7 cellular contexts compared by ENCODE assay signal in genomic region chr17:77957215-77957868, GRCh38. TPM values are rescaled to one million over a fixed set of nuclear protein-coding genes. Genes with fewer than 3 reads are reported as not detected.
DNase-seq lines count a peak whose midpoint lies in the region; ATAC-seq, FAIRE-seq and TF ChIP-seq lines count a peak whose summit lies in the region.

No MANE protein-coding gene starts in this region.

- peak overlapping the region; percentile 75 for H3K4me3 ChIP-seq in iPS-18c (ENCODE audit: insufficient read depth, low read depth, low read length)

- POLR2A ChIA-PET in GM10248 (lab: Yijun Ruan, JAX): no interaction called here
- POLR2A ChIA-PET in activated naive CD8-positive, alpha-beta T cell treated with anti-CD3 and anti-CD28 coated beads, Interleukin-2, amount 10 ng/mL, durations not matched to agents 7 days and 5 days (lab: Charles Lee): interaction anchor here (0.6 to 4.2 kb wide), 16 partner anchors 9 to 554 kb away, joined by 3 to 57 read pairs (median 12); no protein-coding TSS in a partner anchor

- no peaks in the 10 kb centered on the region for H3K9me3 ChIP-seq in iPS-18c (ENCODE audit: control insufficient read depth, insufficient read depth, low read length)

- no peak for ATAC-seq in activated naive CD8-positive, alpha-beta T cell treated with anti-CD3 and anti-CD28 coated beads, Interleukin-2, amount 10 ng/mL, durations not matched to agents 7 days and 5 days (ENCODE audit: low read depth)
- no peak for ATAC-seq in stimulated activated memory B cell treated with anti-CD40 and anti-IgM and Interleukin-4, amounts not matched to agents 10 μg/mL and 1 μg/mL and 100 μg/mL, for 72 hours

- H3K9me3 Mint-ChIP-seq in activated naive CD8-positive, alpha-beta T cell treated with anti-CD3 and anti-CD28 coated beads, Interleukin-2, amount 10 ng/mL, durations not matched to agents 7 days and 5 days: no peaks in the 10 kb centered on the region
- H3K9me3 Mint-ChIP-seq in stimulated activated memory B cell treated with anti-CD40 and anti-IgM and Interleukin-4, amounts not matched to agents 10 μg/mL and 1 μg/mL and 100 μg/mL, for 72 hours: no peaks in the 10 kb centered on the region

- H3K27me3 Mint-ChIP-seq in activated naive CD8-positive, alpha-beta T cell treated with anti-CD3 and anti-CD28 coated beads, Interleukin-2, amount 10 ng/mL, durations not matched to agents 7 days and 5 days: peaks cover 32% of the 10 kb centered on the region
- H3K27me3 Mint-ChIP-seq in stimulated activated memory B cell treated with anti-CD40 and anti-IgM and Interleukin-4, amounts not matched to agents 10 μg/mL and 1 μg/mL and 100 μg/mL, for 72 hours: peaks cover 22% of the 10 kb centered on the region

- CTCF ChIA-PET in GM10248 (lab: Yijun Ruan, JAX): no interaction called here

- FAIRE-seq in HTR-8/SVneo (lab: Jason Lieb, UNC): peak; percentile 4

- peaks cover 3% of the 10 kb centered on the region for H3K36me3 Mint-ChIP-seq in activated naive CD8-positive, alpha-beta T cell treated with anti-CD3 and anti-CD28 coated beads, Interleukin-2, amount 10 ng/mL, durations not matched to agents 7 days and 5 days
- no peaks in the 10 kb centered on the region for H3K36me3 Mint-ChIP-seq in stimulated activated memory B cell treated with anti-CD40 and anti-IgM and Interleukin-4, amounts not matched to agents 10 μg/mL and 1 μg/mL and 100 μg/mL, for 72 hours

- no peak for TF ChIP-seq CTCF in GM10248 (IDR thresholded peaks at IDR 0.05; ENCODE audit: control extremely low read depth, extremely low read depth, low read depth, missing control alignments)

- peak overlapping the region; percentile 95 for H3K27ac Mint-ChIP-seq in activated naive CD8-positive, alpha-beta T cell treated with anti-CD3 and anti-CD28 coated beads, Interleukin-2, amount 10 ng/mL, durations not matched to agents 7 days and 5 days
- H3K27ac Mint-ChIP-seq in stimulated activated memory B cell treated with anti-CD40 and anti-IgM and Interleukin-4, amounts not matched to agents 10 μg/mL and 1 μg/mL and 100 μg/mL, for 72 hours: peak overlapping the region; percentile 91

- peak overlapping the region; percentile 98 for H3K4me3 Mint-ChIP-seq in activated naive CD8-positive, alpha-beta T cell treated with anti-CD3 and anti-CD28 coated beads, Interleukin-2, amount 10 ng/mL, durations not matched to agents 7 days and 5 days
- H3K4me3 Mint-ChIP-seq in stimulated activated memory B cell treated with anti-CD40 and anti-IgM and Interleukin-4, amounts not matched to agents 10 μg/mL and 1 μg/mL and 100 μg/mL, for 72 hours: peak overlapping the region; percentile 88

- DNase-seq in GM10248 (ENCODE audit: extremely low spot score): peak; percentile 22
- no peak for DNase-seq in HTR-8/SVneo (ENCODE audit: insufficient read length, low spot score)
- no peak for DNase-seq in activated naive CD8-positive, alpha-beta T cell treated with anti-CD3 and anti-CD28 coated beads, Interleukin-2, amount 10 ng/mL, durations not matched to agents 7 days and 5 days
- DNase-seq in GM19238 (ENCODE audit: insufficient read length, low spot score): no peak
- DNase-seq in NCI-H345 treated with DMSO at 0.1 percent for 48 hours (lab: John Stamatoyannopoulos, UW; ENCODE audit: unreplicated experiment): no peak

- peaks cover 26% of the 10 kb centered on the region for H3K4me1 Mint-ChIP-seq in activated naive CD8-positive, alpha-beta T cell treated with anti-CD3 and anti-CD28 coated beads, Interleukin-2, amount 10 ng/mL, durations not matched to agents 7 days and 5 days
- H3K4me1 Mint-ChIP-seq in stimulated activated memory B cell treated with anti-CD40 and anti-IgM and Interleukin-4, amounts not matched to agents 10 μg/mL and 1 μg/mL and 100 μg/mL, for 72 hours: peaks cover 41% of the 10 kb centered on the region

RNA-seq across cellular contexts. Expression of gene TNRC6C, which starts 1.2 kb away (rescaled TPM):
- total RNA-seq in activated naive CD8-positive, alpha-beta T cell treated with anti-CD3 and anti-CD28 coated beads, Interleukin-2, amount 10 ng/mL, durations not matched to agents 7 days and 5 days: 10 to 100 TPM; 74.7 TPM
